1 cellular context compared by ENCODE assay signal in the genomic region with DNA sequence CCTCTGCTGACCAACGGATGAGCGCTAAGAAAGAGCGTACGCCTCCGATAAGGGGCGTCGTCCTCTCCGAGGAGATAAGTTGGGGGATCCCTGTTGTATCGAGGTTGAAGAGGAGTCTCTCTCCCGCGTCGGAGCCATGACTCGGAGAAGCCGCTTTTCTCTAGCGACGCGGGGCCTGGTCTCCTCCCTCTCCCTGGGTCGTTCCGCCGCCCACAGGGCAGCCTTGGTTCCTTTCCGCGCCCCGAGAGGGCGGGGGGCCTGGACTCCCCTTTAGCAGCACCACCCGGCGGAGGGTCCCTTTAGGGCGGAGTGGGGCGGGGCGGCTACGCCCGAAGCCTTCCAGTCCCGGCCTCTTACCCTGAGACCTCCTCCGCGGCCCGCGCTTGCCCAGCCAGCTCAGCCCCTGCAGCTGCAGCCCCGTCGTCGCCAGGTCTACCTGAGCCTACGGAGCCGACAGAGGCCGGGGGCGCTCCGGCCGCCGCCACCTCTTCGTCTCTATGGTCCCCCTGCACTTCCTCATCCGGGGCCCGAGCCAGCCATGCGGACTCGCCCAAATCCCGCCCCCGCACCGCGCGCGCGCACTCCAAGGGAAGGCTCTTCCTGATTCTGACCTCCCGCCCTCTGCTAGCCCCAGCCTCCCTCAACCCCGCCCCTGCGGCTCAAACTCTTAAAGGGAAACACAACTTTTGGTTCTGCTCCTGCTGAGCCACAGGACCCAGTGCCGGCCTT.
TF ChIP-seq lines count a peak whose summit lies in the region.

A gene (minus strand): TSS at position 497 of the 729 bp plus-strand sequence. CDS start 11,272 bp downstream, outside the sequence.

TF ChIP-seq in HepG2, 621 proteins besides CTCF, POLR2A, EP300 and RAD21 (continued from another document and continues in another):
- TF ChIP-seq, protein P1, sequence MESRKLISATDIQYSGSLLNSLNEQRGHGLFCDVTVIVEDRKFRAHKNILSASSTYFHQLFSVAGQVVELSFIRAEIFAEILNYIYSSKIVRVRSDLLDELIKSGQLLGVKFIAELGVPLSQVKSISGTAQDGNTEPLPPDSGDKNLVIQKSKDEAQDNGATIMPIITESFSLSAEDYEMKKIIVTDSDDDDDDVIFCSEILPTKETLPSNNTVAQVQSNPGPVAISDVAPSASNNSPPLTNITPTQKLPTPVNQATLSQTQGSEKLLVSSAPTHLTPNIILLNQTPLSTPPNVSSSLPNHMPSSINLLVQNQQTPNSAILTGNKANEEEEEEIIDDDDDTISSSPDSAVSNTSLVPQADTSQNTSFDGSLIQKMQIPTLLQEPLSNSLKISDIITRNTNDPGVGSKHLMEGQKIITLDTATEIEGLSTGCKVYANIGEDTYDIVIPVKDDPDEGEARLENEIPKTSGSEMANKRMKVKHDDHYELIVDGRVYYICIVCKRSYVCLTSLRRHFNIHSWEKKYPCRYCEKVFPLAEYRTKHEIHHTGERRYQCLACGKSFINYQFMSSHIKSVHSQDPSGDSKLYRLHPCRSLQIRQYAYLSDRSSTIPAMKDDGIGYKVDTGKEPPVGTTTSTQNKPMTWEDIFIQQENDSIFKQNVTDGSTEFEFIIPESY (CRISPR knock-in tag; IDR thresholded peaks at IDR 0.05), result no peak
- TF ChIP-seq, protein P2, sequence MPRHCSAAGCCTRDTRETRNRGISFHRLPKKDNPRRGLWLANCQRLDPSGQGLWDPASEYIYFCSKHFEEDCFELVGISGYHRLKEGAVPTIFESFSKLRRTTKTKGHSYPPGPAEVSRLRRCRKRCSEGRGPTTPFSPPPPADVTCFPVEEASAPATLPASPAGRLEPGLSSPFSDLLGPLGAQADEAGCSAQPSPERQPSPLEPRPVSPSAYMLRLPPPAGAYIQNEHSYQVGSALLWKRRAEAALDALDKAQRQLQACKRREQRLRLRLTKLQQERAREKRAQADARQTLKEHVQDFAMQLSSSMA (CRISPR knock-in tag; IDR thresholded peaks at IDR 0.05), result peak; percentile 76; the same call in 1 of the 2 replicates
- TF ChIP-seq DR1 (CRISPR knock-in tag; IDR thresholded peaks at IDR 0.05) (peak; percentile 72), GABPB1 (CRISPR knock-in tag; IDR thresholded peaks at IDR 0.05) (peak; percentile 95), JUN (CRISPR knock-in tag; IDR thresholded peaks at IDR 0.05) (no peak), ZNF878 (CRISPR knock-in tag; IDR thresholded peaks at IDR 0.05) (peak; percentile 52; the same call in 1 of the 2 replicates), TEAD2 (CRISPR knock-in tag; IDR thresholded peaks at IDR 0.05) (no peak), SP140L (CRISPR knock-in tag; IDR thresholded peaks at IDR 0.05; ENCODE audit: borderline replicate concordance) (no peak), FOSL2 (CRISPR knock-in tag; IDR thresholded peaks at IDR 0.05) (0 out of 2 replicates have a peak, but pooled peaks have one; percentile 30), ZNF607 (CRISPR knock-in tag; IDR thresholded peaks at IDR 0.05; ENCODE audit: borderline replicate concordance) (0 out of 2 replicates have a peak, but pooled peaks have one; percentile 58), ZNF782 (CRISPR knock-in tag; IDR thresholded peaks at IDR 0.05; ENCODE audit: borderline replicate concordance) (no peak; the same call in 1 of the 2 replicates), KMT2A (CRISPR knock-in tag; IDR thresholded peaks at IDR 0.05) (peak; percentile 88), MAFG (CRISPR knock-in tag; IDR thresholded peaks at IDR 0.05) (no peak), PHF8 (CRISPR knock-in tag; IDR thresholded peaks at IDR 0.05) (peak; percentile 96), ZNF510 (CRISPR knock-in tag; IDR thresholded peaks at IDR 0.05; ENCODE audit: low read depth) (0 out of 2 replicates have a peak, but pooled peaks have one; percentile 29), CREB1 (IDR thresholded peaks at IDR 0.05) (peak; percentile 22; the same call in 1 of the 2 replicates), CREB1 (CRISPR knock-in tag; IDR thresholded peaks at IDR 0.05) (peak; percentile 72), ZFP1 (CRISPR knock-in tag; IDR thresholded peaks at IDR 0.05) (peak; percentile 60; the same call in 1 of the 2 replicates), AKAP8 (CRISPR knock-in tag; IDR thresholded peaks at IDR 0.05) (peak; percentile 89; the same call in 1 of the 2 replicates), STAT5B (CRISPR knock-in tag; IDR thresholded peaks at IDR 0.05) (peak; percentile 20; the same call in 1 of the 2 replicates), KDM5A (IDR thresholded peaks at IDR 0.05; ENCODE audit: borderline replicate concordance, low read length) (peak; percentile 73; the same call in 1 of the 2 replicates), MTF2 (CRISPR knock-in tag; IDR thresholded peaks at IDR 0.05; ENCODE audit: borderline replicate concordance) (no peak), ZMAT3 (CRISPR knock-in tag; conservative IDR thresholded peaks at IDR 0.05) (peak; percentile 91), LCORL (IDR thresholded peaks at IDR 0.05) (no peak), LCORL (CRISPR knock-in tag; IDR thresholded peaks at IDR 0.05) (peak; percentile 74), POLR2G (IDR thresholded peaks at IDR 0.05; ENCODE audit: low read depth, low read length) (peak; percentile 95), ZBTB38 (CRISPR knock-in tag; IDR thresholded peaks at IDR 0.05) (peak; percentile 88), BHLHE40 (IDR thresholded peaks at IDR 0.05; ENCODE audit: low read length) (no peak), RFX1 (IDR thresholded peaks at IDR 0.05) (no peak), ESRRA (CRISPR knock-in tag; IDR thresholded peaks at IDR 0.05; ENCODE audit: low read depth) (peak; percentile 68), MAZ (IDR thresholded peaks at IDR 0.05; ENCODE audit: borderline replicate concordance, low read depth, low read length) (peak; percentile 96), MAZ (CRISPR knock-in tag; IDR thresholded peaks at IDR 0.05; ENCODE audit: low read depth) (peak; percentile 85)
- TF ChIP-seq, protein P3, sequence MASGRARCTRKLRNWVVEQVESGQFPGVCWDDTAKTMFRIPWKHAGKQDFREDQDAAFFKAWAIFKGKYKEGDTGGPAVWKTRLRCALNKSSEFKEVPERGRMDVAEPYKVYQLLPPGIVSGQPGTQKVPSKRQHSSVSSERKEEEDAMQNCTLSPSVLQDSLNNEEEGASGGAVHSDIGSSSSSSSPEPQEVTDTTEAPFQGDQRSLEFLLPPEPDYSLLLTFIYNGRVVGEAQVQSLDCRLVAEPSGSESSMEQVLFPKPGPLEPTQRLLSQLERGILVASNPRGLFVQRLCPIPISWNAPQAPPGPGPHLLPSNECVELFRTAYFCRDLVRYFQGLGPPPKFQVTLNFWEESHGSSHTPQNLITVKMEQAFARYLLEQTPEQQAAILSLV (CRISPR knock-in tag; IDR thresholded peaks at IDR 0.05; ENCODE audit: borderline replicate concordance), result peak; percentile 95
- TF ChIP-seq, protein P4, sequence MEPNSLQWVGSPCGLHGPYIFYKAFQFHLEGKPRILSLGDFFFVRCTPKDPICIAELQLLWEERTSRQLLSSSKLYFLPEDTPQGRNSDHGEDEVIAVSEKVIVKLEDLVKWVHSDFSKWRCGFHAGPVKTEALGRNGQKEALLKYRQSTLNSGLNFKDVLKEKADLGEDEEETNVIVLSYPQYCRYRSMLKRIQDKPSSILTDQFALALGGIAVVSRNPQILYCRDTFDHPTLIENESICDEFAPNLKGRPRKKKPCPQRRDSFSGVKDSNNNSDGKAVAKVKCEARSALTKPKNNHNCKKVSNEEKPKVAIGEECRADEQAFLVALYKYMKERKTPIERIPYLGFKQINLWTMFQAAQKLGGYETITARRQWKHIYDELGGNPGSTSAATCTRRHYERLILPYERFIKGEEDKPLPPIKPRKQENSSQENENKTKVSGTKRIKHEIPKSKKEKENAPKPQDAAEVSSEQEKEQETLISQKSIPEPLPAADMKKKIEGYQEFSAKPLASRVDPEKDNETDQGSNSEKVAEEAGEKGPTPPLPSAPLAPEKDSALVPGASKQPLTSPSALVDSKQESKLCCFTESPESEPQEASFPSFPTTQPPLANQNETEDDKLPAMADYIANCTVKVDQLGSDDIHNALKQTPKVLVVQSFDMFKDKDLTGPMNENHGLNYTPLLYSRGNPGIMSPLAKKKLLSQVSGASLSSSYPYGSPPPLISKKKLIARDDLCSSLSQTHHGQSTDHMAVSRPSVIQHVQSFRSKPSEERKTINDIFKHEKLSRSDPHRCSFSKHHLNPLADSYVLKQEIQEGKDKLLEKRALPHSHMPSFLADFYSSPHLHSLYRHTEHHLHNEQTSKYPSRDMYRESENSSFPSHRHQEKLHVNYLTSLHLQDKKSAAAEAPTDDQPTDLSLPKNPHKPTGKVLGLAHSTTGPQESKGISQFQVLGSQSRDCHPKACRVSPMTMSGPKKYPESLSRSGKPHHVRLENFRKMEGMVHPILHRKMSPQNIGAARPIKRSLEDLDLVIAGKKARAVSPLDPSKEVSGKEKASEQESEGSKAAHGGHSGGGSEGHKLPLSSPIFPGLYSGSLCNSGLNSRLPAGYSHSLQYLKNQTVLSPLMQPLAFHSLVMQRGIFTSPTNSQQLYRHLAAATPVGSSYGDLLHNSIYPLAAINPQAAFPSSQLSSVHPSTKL (CRISPR knock-in tag; IDR thresholded peaks at IDR 0.05), result peak; percentile 51; the same call in 1 of the 2 replicates
- TF ChIP-seq, protein P5, sequence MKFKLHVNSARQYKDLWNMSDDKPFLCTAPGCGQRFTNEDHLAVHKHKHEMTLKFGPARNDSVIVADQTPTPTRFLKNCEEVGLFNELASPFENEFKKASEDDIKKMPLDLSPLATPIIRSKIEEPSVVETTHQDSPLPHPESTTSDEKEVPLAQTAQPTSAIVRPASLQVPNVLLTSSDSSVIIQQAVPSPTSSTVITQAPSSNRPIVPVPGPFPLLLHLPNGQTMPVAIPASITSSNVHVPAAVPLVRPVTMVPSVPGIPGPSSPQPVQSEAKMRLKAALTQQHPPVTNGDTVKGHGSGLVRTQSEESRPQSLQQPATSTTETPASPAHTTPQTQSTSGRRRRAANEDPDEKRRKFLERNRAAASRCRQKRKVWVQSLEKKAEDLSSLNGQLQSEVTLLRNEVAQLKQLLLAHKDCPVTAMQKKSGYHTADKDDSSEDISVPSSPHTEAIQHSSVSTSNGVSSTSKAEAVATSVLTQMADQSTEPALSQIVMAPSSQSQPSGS (CRISPR knock-in tag; IDR thresholded peaks at IDR 0.05), result peak; percentile 75
- TF ChIP-seq, protein P6, sequence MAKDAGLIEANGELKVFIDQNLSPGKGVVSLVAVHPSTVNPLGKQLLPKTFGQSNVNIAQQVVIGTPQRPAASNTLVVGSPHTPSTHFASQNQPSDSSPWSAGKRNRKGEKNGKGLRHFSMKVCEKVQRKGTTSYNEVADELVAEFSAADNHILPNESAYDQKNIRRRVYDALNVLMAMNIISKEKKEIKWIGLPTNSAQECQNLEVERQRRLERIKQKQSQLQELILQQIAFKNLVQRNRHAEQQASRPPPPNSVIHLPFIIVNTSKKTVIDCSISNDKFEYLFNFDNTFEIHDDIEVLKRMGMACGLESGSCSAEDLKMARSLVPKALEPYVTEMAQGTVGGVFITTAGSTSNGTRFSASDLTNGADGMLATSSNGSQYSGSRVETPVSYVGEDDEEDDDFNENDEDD (CRISPR knock-in tag; IDR thresholded peaks at IDR 0.05; ENCODE audit: borderline replicate concordance), result peak; percentile 80; the same call in 1 of the 2 replicates
- TF ChIP-seq, protein P7, sequence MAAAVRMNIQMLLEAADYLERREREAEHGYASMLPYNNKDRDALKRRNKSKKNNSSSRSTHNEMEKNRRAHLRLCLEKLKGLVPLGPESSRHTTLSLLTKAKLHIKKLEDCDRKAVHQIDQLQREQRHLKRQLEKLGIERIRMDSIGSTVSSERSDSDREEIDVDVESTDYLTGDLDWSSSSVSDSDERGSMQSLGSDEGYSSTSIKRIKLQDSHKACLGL (CRISPR knock-in tag; IDR thresholded peaks at IDR 0.05), result peak; percentile 78; the same call in 1 of the 2 replicates
- TF ChIP-seq, protein P8, sequence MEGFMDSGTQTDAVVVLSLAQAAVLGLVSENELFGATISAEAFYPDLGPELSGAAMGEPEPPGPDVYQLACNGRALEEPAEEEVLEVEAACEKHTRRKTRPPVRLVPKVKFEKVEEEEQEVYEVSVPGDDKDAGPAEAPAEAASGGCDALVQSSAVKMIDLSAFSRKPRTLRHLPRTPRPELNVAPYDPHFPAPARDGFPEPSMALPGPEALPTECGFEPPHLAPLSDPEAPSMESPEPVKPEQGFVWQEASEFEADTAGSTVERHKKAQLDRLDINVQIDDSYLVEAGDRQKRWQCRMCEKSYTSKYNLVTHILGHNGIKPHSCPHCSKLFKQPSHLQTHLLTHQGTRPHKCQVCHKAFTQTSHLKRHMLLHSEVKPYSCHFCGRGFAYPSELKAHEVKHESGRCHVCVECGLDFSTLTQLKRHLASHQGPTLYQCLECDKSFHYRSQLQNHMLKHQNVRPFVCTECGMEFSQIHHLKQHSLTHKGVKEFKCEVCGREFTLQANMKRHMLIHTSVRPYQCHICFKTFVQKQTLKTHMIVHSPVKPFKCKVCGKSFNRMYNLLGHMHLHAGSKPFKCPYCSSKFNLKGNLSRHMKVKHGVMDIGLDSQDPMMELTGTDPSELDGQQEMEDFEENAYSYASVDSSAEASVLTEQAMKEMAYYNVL (CRISPR knock-in tag; IDR thresholded peaks at IDR 0.05; ENCODE audit: borderline replicate concordance), result 0 out of 2 replicates have a peak, but pooled peaks have one; percentile 37
- TF ChIP-seq, protein P9, sequence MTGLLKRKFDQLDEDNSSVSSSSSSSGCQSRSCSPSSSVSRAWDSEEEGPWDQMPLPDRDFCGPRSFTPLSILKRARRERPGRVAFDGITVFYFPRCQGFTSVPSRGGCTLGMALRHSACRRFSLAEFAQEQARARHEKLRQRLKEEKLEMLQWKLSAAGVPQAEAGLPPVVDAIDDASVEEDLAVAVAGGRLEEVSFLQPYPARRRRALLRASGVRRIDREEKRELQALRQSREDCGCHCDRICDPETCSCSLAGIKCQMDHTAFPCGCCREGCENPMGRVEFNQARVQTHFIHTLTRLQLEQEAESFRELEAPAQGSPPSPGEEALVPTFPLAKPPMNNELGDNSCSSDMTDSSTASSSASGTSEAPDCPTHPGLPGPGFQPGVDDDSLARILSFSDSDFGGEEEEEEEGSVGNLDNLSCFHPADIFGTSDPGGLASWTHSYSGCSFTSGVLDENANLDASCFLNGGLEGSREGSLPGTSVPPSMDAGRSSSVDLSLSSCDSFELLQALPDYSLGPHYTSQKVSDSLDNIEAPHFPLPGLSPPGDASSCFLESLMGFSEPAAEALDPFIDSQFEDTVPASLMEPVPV (CRISPR knock-in tag; IDR thresholded peaks at IDR 0.05), result peak; percentile 86
- TF ChIP-seq, protein P10, sequence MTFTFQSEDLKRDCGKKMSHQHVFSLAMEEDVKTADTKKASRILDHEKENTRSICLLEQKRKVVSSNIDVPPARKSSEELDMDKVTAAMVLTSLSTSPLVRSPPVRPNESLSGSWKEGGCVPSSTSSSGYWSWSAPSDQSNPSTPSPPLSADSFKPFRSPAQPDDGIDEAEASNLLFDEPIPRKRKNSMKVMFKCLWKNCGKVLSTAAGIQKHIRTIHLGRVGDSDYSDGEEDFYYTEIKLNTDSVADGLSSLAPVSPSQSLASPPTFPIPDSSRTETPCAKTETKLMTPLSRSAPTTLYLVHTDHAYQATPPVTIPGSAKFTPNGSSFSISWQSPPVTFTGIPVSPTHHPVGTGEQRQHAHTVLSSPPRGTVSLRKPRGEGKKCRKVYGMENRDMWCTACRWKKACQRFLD (CRISPR knock-in tag; IDR thresholded peaks at IDR 0.05; ENCODE audit: borderline replicate concordance), result peak; percentile 29; the same call in 1 of the 2 replicates
- TF ChIP-seq, protein P11, sequence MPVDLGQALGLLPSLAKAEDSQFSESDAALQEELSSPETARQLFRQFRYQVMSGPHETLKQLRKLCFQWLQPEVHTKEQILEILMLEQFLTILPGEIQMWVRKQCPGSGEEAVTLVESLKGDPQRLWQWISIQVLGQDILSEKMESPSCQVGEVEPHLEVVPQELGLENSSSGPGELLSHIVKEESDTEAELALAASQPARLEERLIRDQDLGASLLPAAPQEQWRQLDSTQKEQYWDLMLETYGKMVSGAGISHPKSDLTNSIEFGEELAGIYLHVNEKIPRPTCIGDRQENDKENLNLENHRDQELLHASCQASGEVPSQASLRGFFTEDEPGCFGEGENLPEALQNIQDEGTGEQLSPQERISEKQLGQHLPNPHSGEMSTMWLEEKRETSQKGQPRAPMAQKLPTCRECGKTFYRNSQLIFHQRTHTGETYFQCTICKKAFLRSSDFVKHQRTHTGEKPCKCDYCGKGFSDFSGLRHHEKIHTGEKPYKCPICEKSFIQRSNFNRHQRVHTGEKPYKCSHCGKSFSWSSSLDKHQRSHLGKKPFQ (CRISPR knock-in tag; IDR thresholded peaks at IDR 0.05; ENCODE audit: insufficient replicate concordance), result no peak
